In genomic region chr11:122754553-122755322, GRCh38 we compare ENCODE assay signal across 9 cellular contexts.
A peak's percentile ranks its signal among the peaks of the same experiment; 100 is the strongest.
DNase-seq lines count a peak whose midpoint lies in the region; ATAC-seq, FAIRE-seq and TF ChIP-seq lines count a peak whose summit lies in the region.
"Had no signal": no experiment of that assay in that cellular context is flagged by ENCODE, and none has a peak within 500 bp of the region (broad histone marks: within the 10 kb centered on the region; RNA-seq: fewer than 3 reads in every experiment).

No MANE protein-coding gene starts in this region.

- FAIRE-seq in HTR-8/SVneo (lab: Jason Lieb, UNC): peak; percentile 26
- FAIRE-seq: A204.1 had no signal

- no peak overlapping the region for H3K4me3 Mint-ChIP-seq in glutamatergic neuron (ENCODE audit: unreplicated experiment)

- DNase-seq in DMS 273 (lab: John Stamatoyannopoulos, UW; ENCODE audit: unreplicated experiment): peak; percentile 33
- no peak for DNase-seq in DMS 273 treated with DMSO at 0.1 percent for 48 hours (lab: John Stamatoyannopoulos, UW)
- no peak for DNase-seq in HTR-8/SVneo (ENCODE audit: insufficient read length, low spot score)
- DNase-seq in activated CD4-positive, alpha-beta T cell treated with anti-CD3 and anti-CD28 coated beads for 48 hours: peak; percentile 51
- no peak for DNase-seq in glutamatergic neuron
- DNase-seq in AG08396 (ENCODE audit: low spot score): no peak
- no peak for DNase-seq in NCI-H128 (lab: John Stamatoyannopoulos, UW; ENCODE audit: unreplicated experiment)

- no peaks in the 10 kb centered on the region for H3K9me3 Mint-ChIP-seq in glutamatergic neuron (ENCODE audit: unreplicated experiment)

- peak; percentile 56 for TF ChIP-seq CTCF in glutamatergic neuron (IDR thresholded peaks at IDR 0.05; ENCODE audit: partially characterized antibody, unreplicated experiment)

- H3K4me1 Mint-ChIP-seq in glutamatergic neuron (ENCODE audit: low read depth, unreplicated experiment): peaks cover 13% of the 10 kb centered on the region

- ATAC-seq in HG03521 (IDR thresholded peaks at IDR 0.05; ENCODE audit: unreplicated experiment): no peak

- H3K27me3 Mint-ChIP-seq in glutamatergic neuron (ENCODE audit: unreplicated experiment): peaks cover 2% of the 10 kb centered on the region

- no peak overlapping the region for H3K27ac Mint-ChIP-seq in glutamatergic neuron (ENCODE audit: unreplicated experiment)

- H3K36me3 Mint-ChIP-seq in glutamatergic neuron (ENCODE audit: unreplicated experiment): no peaks in the 10 kb centered on the region

Comparison
In these comparisons a context has a peak if more than half of its experiments do, and no peak if none do; other contexts are left out.
1. DNase-seq: peak in DMS 273 (single experiment) and activated CD4-positive, alpha-beta T cell treated with anti-CD3 and anti-CD28 coated beads for 48 hours (single experiment); none in DMS 273 treated with DMSO at 0.1 percent for 48 hours (single experiment), HTR-8/SVneo (single experiment), glutamatergic neuron (single experiment), AG08396 (single experiment) and NCI-H128 (single experiment).